In genomic region chr6:163335671-163336545, GRCh38 we compare ENCODE assay signal across 1 cellular context.
TF ChIP-seq lines count a peak whose summit lies in the region.

No MANE protein-coding gene starts in this region.

TF ChIP-seq in GM23338, 12 proteins besides CTCF, POLR2A, EP300 and RAD21 (continued from another document):
- TF ChIP-seq REST (IDR thresholded peaks at IDR 0.05; ENCODE audit: unreplicated experiment) (no peak), CREB1 (CRISPR knock-in tag; IDR thresholded peaks at IDR 0.05; ENCODE audit: low read depth) (no peak), ZNF331 (CRISPR knock-in tag; IDR thresholded peaks at IDR 0.05; ENCODE audit: low read depth) (no peak), EZH2 (IDR thresholded peaks at IDR 0.05; ENCODE audit: low read depth, unreplicated experiment) (no peak)
